ENCODE assay signal across 8 cellular contexts in the genomic region with DNA sequence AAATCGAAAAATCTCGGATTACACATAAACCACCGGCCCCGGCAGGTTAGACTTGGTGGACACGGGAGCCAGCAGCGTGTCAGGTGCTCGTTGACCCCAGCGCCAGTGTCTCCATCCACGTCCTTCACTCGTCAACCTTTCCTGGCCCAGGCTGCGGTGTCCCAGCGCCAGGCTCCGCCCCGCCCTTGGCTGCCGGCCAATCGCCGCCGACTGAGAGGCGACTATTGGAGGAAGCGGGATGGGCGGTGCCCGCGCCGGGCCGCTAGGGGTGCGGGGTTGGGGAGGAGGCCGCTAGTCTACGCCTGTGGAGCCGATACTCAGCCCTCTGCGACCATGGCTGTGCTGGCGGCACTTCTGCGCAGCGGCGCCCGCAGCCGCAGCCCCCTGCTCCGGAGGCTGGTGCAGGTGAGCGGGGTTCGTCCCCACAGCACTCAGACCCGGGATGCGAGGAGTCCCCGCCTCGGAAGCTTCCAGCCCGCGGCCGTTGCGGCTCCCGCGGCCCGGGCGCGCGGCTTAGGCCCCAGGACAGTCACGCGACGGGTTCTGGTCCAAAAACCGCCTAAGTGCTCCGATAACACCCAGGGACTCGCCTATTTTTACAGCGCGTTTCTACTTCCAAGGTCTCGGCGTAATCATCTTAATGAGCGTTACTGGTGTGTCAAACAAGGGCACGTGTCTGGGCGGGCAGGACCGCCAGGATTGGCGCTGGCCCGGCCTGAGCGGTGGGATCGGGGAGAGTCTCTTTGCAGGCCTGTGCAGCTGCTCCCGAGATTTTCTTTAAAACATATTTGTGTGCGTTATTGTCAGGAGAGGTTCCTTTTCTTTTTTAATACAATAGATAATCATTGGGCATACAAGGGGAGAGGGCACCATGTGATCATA. TPM values are rescaled to one million over a fixed set of nuclear protein-coding genes. Genes with fewer than 3 reads are reported as not detected.
DNase-seq lines count a peak whose midpoint lies in the region; ATAC-seq and TF ChIP-seq lines count a peak whose summit lies in the region.

TSS of gene ACAT1 (plus strand) at position 294 of the 882 bp plus-strand sequence. CDS start at position 334, 40 bp downstream.

- H3K27me3 Mint-ChIP-seq in activated T-cell treated with anti-CD3 and anti-CD28 coated beads, Interleukin-2, amount 50 U/mL, for 4 hours (ENCODE audit: low read depth) = no peaks in the 10 kb centered on the region

- DNase-seq in DMS79 (lab: John Stamatoyannopoulos, UW) (peak; percentile 81), KBM-7 (peak; percentile 95)
- DNase-seq in activated T-cell treated with anti-CD3 and anti-CD28 coated beads, Interleukin-2, amount 50 U/mL, for 4 hours = peak; percentile 95
- DNase-seq in stimulated activated CD8-positive, alpha-beta memory T cell treated with anti-CD3 and anti-CD28 coated beads, Interleukin-7, amount 100 ng/mL, for 48 hours (ENCODE audit: extremely low read depth in 1 of 2, low read depth in 1 of 2) = peak; percentile 95

- no peaks in the 10 kb centered on the region for H3K27me3 ChIP-seq in muscle layer of duodenum (ENCODE audit: low read depth, low read length)

- ATAC-seq in GM21717 (IDR thresholded peaks at IDR 0.05; ENCODE audit: unreplicated experiment) (peak; percentile 97), esophagus mucosa (peak; percentile 97)
- peak; percentile 99 to 100 for ATAC-seq in activated T-cell treated with anti-CD3 and anti-CD28 coated beads, Interleukin-2, amount 50 U/mL, for 4 hours

- no peaks in the 10 kb centered on the region for H3K36me3 Mint-ChIP-seq in activated T-cell treated with anti-CD3 and anti-CD28 coated beads, Interleukin-2, amount 50 U/mL, for 4 hours (ENCODE audit: insufficient read depth)

- H3K27ac ChIP-seq in muscle layer of duodenum (ENCODE audit: low read length) = peak within 1 kb of the TSS; percentile 55

- peaks cover 5 to 15% of the 10 kb centered on the region in 2 donors for H3K4me1 ChIP-seq in muscle layer of duodenum (ENCODE audit: control insufficient read depth in 1 of 2, insufficient read depth in 2 of 2, low read length in 2 of 2)

- no peaks in the 10 kb centered on the region for H3K36me3 ChIP-seq in muscle layer of duodenum (ENCODE audit: control insufficient read depth in 1 of 2, insufficient read depth in 2 of 2, low read length in 2 of 2)

- H3K4me1 Mint-ChIP-seq in activated T-cell treated with anti-CD3 and anti-CD28 coated beads, Interleukin-2, amount 50 U/mL, for 4 hours (ENCODE audit: low read depth) = peaks cover 41% of the 10 kb centered on the region

- H3K4me3 Mint-ChIP-seq in activated T-cell treated with anti-CD3 and anti-CD28 coated beads, Interleukin-2, amount 50 U/mL, for 4 hours = peak within 1 kb of the TSS; percentile 95

- in situ Hi-C loops in KBM-7 (cut with MboI; ENCODE audit: low pct_unique_long_range_greater_than_20kb, low sequenced_read_pairs) = no loop called here

- H3K4me3 ChIP-seq in muscle layer of duodenum (ENCODE audit: low read depth in 1 of 2, low read length in 2 of 2) = peak within 1 kb of the TSS; percentile 63 to 71

- no peaks in the 10 kb centered on the region for H3K9me3 Mint-ChIP-seq in activated T-cell treated with anti-CD3 and anti-CD28 coated beads, Interleukin-2, amount 50 U/mL, for 4 hours

- no peaks in the 10 kb centered on the region for H3K9me3 ChIP-seq in muscle layer of duodenum (ENCODE audit: control insufficient read depth in 1 of 2, low read length in 2 of 2)

TF ChIP-seq in PFSK-1, 5 proteins besides CTCF, POLR2A, EP300 and RAD21:
- peak; percentile 86 for TF ChIP-seq TAF1 (IDR thresholded peaks at IDR 0.05; ENCODE audit: borderline replicate concordance, insufficient read depth, low read length)
- no peak for TF ChIP-seq REST (IDR thresholded peaks at IDR 0.05; ENCODE audit: insufficient read depth in 1 of 2, low read depth in 2 of 2, low read length in 2 of 2)
- peak; percentile 96 for TF ChIP-seq POLR2AphosphoS5 (IDR thresholded peaks at IDR 0.05; ENCODE audit: low read depth, low read length)

RNA-seq across cellular contexts. Expression of gene ACAT1, which starts in this region (rescaled TPM):
- polyA plus RNA-seq in PFSK-1 (2012; ENCODE audit: insufficient read length, low read depth) = 74.2 TPM
- 10 to 100 TPM; 42.1 to 52.8 (median 47.6) TPM for total RNA-seq in activated T-cell treated with anti-CD3 and anti-CD28 coated beads, Interleukin-2, amount 50 U/mL, for 4 hours
- total RNA-seq in esophagus mucosa = 27.7 TPM

Comparison
In these comparisons a context has a peak if more than half of its experiments do, and no peak if none do; other contexts are left out.
1. Peak in every context shown above with its lines: DNase-seq, ATAC-seq, H3K4me3 ChIP-seq and H3K27ac ChIP-seq.